ENCODE assay signal across 24 cellular contexts in genomic region chr17:40916366-40916765, GRCh38. TPM values are rescaled to one million over a fixed set of nuclear protein-coding genes. Genes with fewer than 3 reads are reported as not detected.
DNase-seq lines count a peak whose midpoint lies in the region; ATAC-seq, FAIRE-seq and TF ChIP-seq lines count a peak whose summit lies in the region.
"Had no signal": no experiment of that assay in that cellular context is flagged by ENCODE, and none has a peak within 500 bp of the region (broad histone marks: within the 10 kb centered on the region; RNA-seq: fewer than 3 reads in every experiment).

No MANE protein-coding gene starts in this region.

- TF ChIP-seq CTCF in HCT116 (IDR thresholded peaks at IDR 0.05 in 2 of 3, conservative IDR thresholded peaks at IDR 0.05 in 1 of 3; ENCODE audit: borderline replicate concordance in 1 of 3, insufficient read depth in 1 of 3, low read depth in 2 of 3, low read length in 2 of 3): no peak
- no peak for TF ChIP-seq CTCF in GM12878 (IDR thresholded peaks at IDR 0.05 in 2 of 3, conservative IDR thresholded peaks at IDR 0.05 in 1 of 3; ENCODE audit: control insufficient read depth in 2 of 3, extremely low read depth in 1 of 3, insufficient read depth in 1 of 3, low read depth in 3 of 3, low read length in 3 of 3)
- no peak for TF ChIP-seq CTCF in adrenal gland (IDR thresholded peaks at IDR 0.05)

- H3K27me3 ChIP-seq in HCT116 (ENCODE audit: insufficient read depth, low read length): no peaks in the 10 kb centered on the region
- H3K27me3 ChIP-seq in GM12878 (replicated peaks in 1 of 2; ENCODE audit: control insufficient read depth in 2 of 2, insufficient read depth in 2 of 2, low read length in 1 of 2): no peaks in the 10 kb centered on the region
- H3K27me3 ChIP-seq in adrenal gland: no peaks in the 10 kb centered on the region
- H3K27me3 ChIP-seq: left lung had no signal

- TF ChIP-seq EP300 in GM12878 (IDR thresholded peaks at IDR 0.05; ENCODE audit: borderline replicate concordance in 1 of 2, control insufficient read depth in 1 of 2, low read depth in 2 of 2, low read length in 2 of 2): no peak

- DNase-seq in HCT116 (ENCODE audit: low read depth, low spot score): no peak
- DNase-seq in GM12878 (ENCODE audit: low read depth, low spot score): no peak
- peak; percentile 22 for DNase-seq in kidney tubule cell (ENCODE audit: low spot score)
- no peak for DNase-seq in NCI-H524 (lab: John Stamatoyannopoulos, UW)
- no peak for DNase-seq in effector CD8-positive, alpha-beta T cell (lab: John Stamatoyannopoulos, UW)
- no peak for DNase-seq in kidney glomerular epithelial cell (lab: John Stamatoyannopoulos, UW)
- DNase-seq in adrenal gland: no peak
- DNase-seq: activated CD8-positive, alpha-beta T cell treated with anti-CD3 and anti-CD28 coated beads for 36 hours; activated gamma-delta T cell; AML-193; DMS79 treated with DMSO at 0.1 percent for 48 hours; GOT3; head of caudate nucleus; left lung; MM.1S; mucosa of descending colon; NCI-H1436; NCI-H526; psoas muscle; stimulated activated CD4-positive, alpha-beta T cell treated with anti-CD3 and anti-CD28 coated beads, Interleukin-2, amount 100 ng/mL, for 24 hours had no signal

- H3K36me3 ChIP-seq in HCT116 (ENCODE audit: control insufficient read depth in 1 of 2, insufficient read depth in 2 of 2, low read length in 2 of 2) (no peaks in the 10 kb centered on the region; a peak in 1 of 4 replicates), GM12878 (ENCODE audit: control insufficient read depth in 2 of 2, insufficient read depth in 2 of 2, low read length in 1 of 2) (no peaks in the 10 kb centered on the region), adrenal gland (replicated peaks in 1 of 2) (no peaks in the 10 kb centered on the region)
- H3K36me3 ChIP-seq: left lung had no signal

- TF ChIP-seq POLR2A in HCT116 (IDR thresholded peaks at IDR 0.05; ENCODE audit: borderline replicate concordance, extremely low read depth, insufficient read depth, insufficient read length): no peak
- TF ChIP-seq POLR2A in GM12878 (IDR thresholded peaks at IDR 0.05; ENCODE audit: low read depth, low read length): no peak
- no peak for TF ChIP-seq POLR2A in adrenal gland (IDR thresholded peaks at IDR 0.05)

- H3K9ac ChIP-seq in HCT116 (ENCODE audit: low read length) (peak overlapping the region; percentile 52), GM12878 (ENCODE audit: control insufficient read depth, insufficient read depth, low read length) (no peak overlapping the region)

- H3K4me3 ChIP-seq in HCT116 (replicated peaks in 1 of 2; ENCODE audit: low read depth in 1 of 2, low read length in 2 of 2) (no peak overlapping the region), GM12878 (no peak overlapping the region), adrenal gland (no peak overlapping the region)
- H3K4me3 ChIP-seq: coronary artery, left lung, mucosa of descending colon, psoas muscle, skin epidermis had no signal

- H3K4me2 ChIP-seq in HCT116 (ENCODE audit: low read length): peak overlapping the region; percentile 50; the same call in 1 of the 2 replicates
- H3K4me2 ChIP-seq in GM12878 (ENCODE audit: control insufficient read depth, insufficient read depth): peak overlapping the region; percentile 55

- no peaks in the 10 kb centered on the region for H3K9me2 ChIP-seq in HCT116 (ENCODE audit: insufficient read depth)

- no peaks in the 10 kb centered on the region for H4K20me1 ChIP-seq in HCT116 (ENCODE audit: insufficient read depth)
- H4K20me1 ChIP-seq in GM12878 (ENCODE audit: control insufficient read depth, insufficient read depth): no peaks in the 10 kb centered on the region

- CTCF ChIA-PET in HCT116 (lab: Charles Lee) (interaction anchor here (1.6 kb wide), 1 partner anchor 406 kb away, joined by 4 read pairs; no protein-coding TSS in a partner anchor), GM12878 (lab: Yijun Ruan, JAX) (interaction anchor here (0.6 to 1.8 kb wide), 5 partner anchors 389 to 747 kb away, joined by 3 to 5 read pairs (median 4); no protein-coding TSS in a partner anchor)

- WGBS in GM12878 (ENCODE audit: insufficient coverage, insufficient replicate concordance, low lambda C conversion rate, missing lambda C conversion rate): 0% methylated on average over 1 of the region's 1 CpG
- 23 to 100% (median 50%) methylated on average over 1 of the region's 1 CpG for WGBS in adrenal gland, 4 donors

- in situ Hi-C loops in GM12878 (cut with MboI): no loop called here

- H3K9me3 ChIP-seq in HCT116 (ENCODE audit: control insufficient read depth in 1 of 2, insufficient read depth in 1 of 2, low read depth in 1 of 2, low read length in 2 of 2) (no peaks in the 10 kb centered on the region), GM12878 (replicated peaks; ENCODE audit: control insufficient read depth, insufficient read depth, low read length) (no peaks in the 10 kb centered on the region), adrenal gland (replicated peaks in 1 of 3) (no peaks in the 10 kb centered on the region)
- H3K9me3 ChIP-seq: left lung, mucosa of descending colon, psoas muscle had no signal

- RAD21 ChIA-PET in HCT116 (lab: Charles Lee; ENCODE audit: low non-redundant PET in 1 of 2, low total read pairs in 2 of 2, uncharacterized antibody in 2 of 2, unreplicated experiment in 2 of 2): no interaction called here
- RAD21 ChIA-PET in GM12878 (lab: Charles Lee; ENCODE audit: unreplicated experiment): interaction anchor here (1.3 to 1.4 kb wide), 2 partner anchors 189 to 747 kb away, joined by 3 to 4 read pairs; no protein-coding TSS in a partner anchor

- SMC1A ChIA-PET in GM12878 (lab: Charles Lee; ENCODE audit: uncharacterized antibody, unreplicated experiment): interaction anchor here (1.2 kb wide), 1 partner anchor 8 kb away, joined by 3 read pairs; no protein-coding TSS in a partner anchor

- intact Hi-C loops in HCT116 (cut with micrococcal nuclease): no loop called here
- intact Hi-C loops in GM12878 (cut with micrococcal nuclease; ENCODE audit: unreplicated experiment): no loop called here
- intact Hi-C loops in adrenal gland (cut with DNase I): no loop called here

- FAIRE-seq in GM12878 (lab: Jason Lieb, UNC): no peak
- FAIRE-seq: endometrium had no signal

- TF ChIP-seq RAD21 in HCT116 (IDR thresholded peaks at IDR 0.05; ENCODE audit: low read depth) (no peak), GM12878 (IDR thresholded peaks at IDR 0.05; ENCODE audit: insufficient read depth, low read depth, low read length) (no peak)

- H3K4me1 ChIP-seq in HCT116 (ENCODE audit: control insufficient read depth in 1 of 2, insufficient read depth in 2 of 2, low read length in 2 of 2) (peaks cover 44 to 66% of the 10 kb centered on the region in 2 experiments), GM12878 (ENCODE audit: control insufficient read depth, insufficient read depth, low read length) (peaks cover 14% of the 10 kb centered on the region; the same call in 1 of the 2 replicates), adrenal gland (replicated peaks in 1 of 2) (peaks cover 0 to 8% of the 10 kb centered on the region in 2 donors)
- H3K4me1 ChIP-seq: psoas muscle had no signal

- H2AFZ ChIP-seq in HCT116 (ENCODE audit: low read depth, low read length, poor library complexity, severe bottlenecking) (no peak overlapping the region), GM12878 (ENCODE audit: control insufficient read depth, low read depth, low read length) (no peak overlapping the region)

- H3K79me2 ChIP-seq in HCT116 (ENCODE audit: insufficient read depth, low read length): no peaks in the 10 kb centered on the region
- H3K79me2 ChIP-seq in GM12878 (ENCODE audit: control insufficient read depth, insufficient read depth, low read length): no peaks in the 10 kb centered on the region

- ATAC-seq in HCT116: no peak
- no peak for ATAC-seq in GM12878
- ATAC-seq: activated CD8-positive, alpha-beta T cell treated with anti-CD3 and anti-CD28 coated beads for 36 hours; mucosa of descending colon; psoas muscle had no signal

- peak overlapping the region; percentile 90 for H3K27ac ChIP-seq in HCT116 (ENCODE audit: low read depth, low read length)
- H3K27ac ChIP-seq in GM12878 (ENCODE audit: control insufficient read depth, insufficient read depth): no peak overlapping the region
- H3K27ac ChIP-seq in adrenal gland: no peak overlapping the region
- H3K27ac ChIP-seq: coronary artery, psoas muscle had no signal

- POLR2A ChIA-PET in HCT116 (lab: Charles Lee) (interaction anchor here (1.2 to 1.4 kb wide), 2 partner anchors 13 to 36 kb away, joined by 3 read pairs; no protein-coding TSS in a partner anchor), GM12878 (lab: Charles Lee) (no interaction called here)

- BruUV-seq in HCT116 (replicated peaks; lab: Mats Ljungman, UMichigan) (no TSS peak), GM12878 (replicated peaks; lab: Mats Ljungman, UMichigan) (no TSS peak)

RNA-seq across cellular contexts. Expression of gene KRT23, which starts 21.1 kb away (rescaled TPM):
- total RNA-seq in HCT116 (2021; ENCODE audit: unreplicated experiment) (19.0 TPM), GM12878 (2014; rRNA removed) (not detected in 2 replicates), GM12878 (2014; rRNA removed; fragmentation: Illumina TruSeq; extraction: Trizol) (not detected in 2 replicates), GM12878 (2021) (not detected in 2 replicates), adrenal gland (not detected)
- 19.4 and 19.7 TPM in 2 replicates for polyA plus RNA-seq in HCT116 (2012)
- not detected in 2 replicates for total RNA-seq in GM12878 (2013; cell fraction: nucleolus; rRNA removed)
- not detected for polyA plus RNA-seq in GM12878 (2011; ENCODE audit: low read depth)
- polyA plus RNA-seq in GM12878 (2011; rRNA removed) (not detected in 2 replicates), GM12878 (2014; fragmentation: Illumina TruSeq; extraction: Trizol) (not detected in 2 replicates), GM12878 (2014; fragmentation: Nextera tagmentation; extraction: Ambion mirVana) (not detected), GM12878 (2014; rRNA removed) (not detected in 2 replicates), GM12878 (2016; fragmentation: Nextera tagmentation; extraction: Ambion mirVana) (not detected), adrenal gland (under 1 TPM in 1 of 3 donors, not detected in 2; 0.03 TPM)
- not detected in 2 replicates for polyA plus RNA-seq in GM12878 (2011; cell fraction: cytosol; rRNA removed)
- polyA plus RNA-seq in GM12878 (2011; cell fraction: nucleus; rRNA removed): not detected in 2 replicates
- not detected in 2 replicates for polyA plus RNA-seq in GM12878 (2012)
- polyA minus RNA-seq in GM12878 (2011; rRNA and poly(A)+ RNA removed): not detected in 2 replicates
- not detected in 2 replicates for polyA minus RNA-seq in GM12878 (2011; cell fraction: cytosol; rRNA and poly(A)+ RNA removed)
- polyA minus RNA-seq in GM12878 (2011; cell fraction: nucleus; rRNA and poly(A)+ RNA removed): not detected in 2 replicates
- total RNA-seq: activated CD8-positive, alpha-beta T cell treated with anti-CD3 and anti-CD28 coated beads for 36 hours had no signal

RNA-seq across cellular contexts. Expression of gene KRT20, which starts 31.3 kb away (rescaled TPM):
- 1.5 TPM for total RNA-seq in HCT116 (2021; ENCODE audit: unreplicated experiment)
- 0.40 and 0.49 TPM in 2 replicates for polyA plus RNA-seq in HCT116 (2012)
- total RNA-seq in GM12878 (2013; cell fraction: nucleolus; rRNA removed): not detected in 2 replicates
- not detected in 2 replicates for total RNA-seq in GM12878 (2014; rRNA removed)
- total RNA-seq in GM12878 (2014; rRNA removed; fragmentation: Illumina TruSeq; extraction: Trizol): not detected in 2 replicates
- 0.23 and 0.37 TPM in 2 replicates for total RNA-seq in GM12878 (2021)
- not detected for polyA plus RNA-seq in GM12878 (2011; ENCODE audit: low read depth)
- not detected in 2 replicates for polyA plus RNA-seq in GM12878 (2011; rRNA removed)
- not detected in 2 replicates for polyA plus RNA-seq in GM12878 (2011; cell fraction: cytosol; rRNA removed)
- polyA plus RNA-seq in GM12878 (2011; cell fraction: nucleus; rRNA removed): not detected in 2 replicates
- polyA plus RNA-seq in GM12878 (2012): not detected in 2 replicates
- polyA plus RNA-seq in GM12878 (2014; fragmentation: Illumina TruSeq; extraction: Trizol): not detected in 2 replicates
- polyA plus RNA-seq in GM12878 (2014; fragmentation: Nextera tagmentation; extraction: Ambion mirVana): not detected
- polyA plus RNA-seq in GM12878 (2014; rRNA removed): not detected in 2 replicates
- polyA plus RNA-seq in GM12878 (2016; fragmentation: Nextera tagmentation; extraction: Ambion mirVana): not detected
- not detected in 2 replicates for polyA minus RNA-seq in GM12878 (2011; rRNA and poly(A)+ RNA removed)
- polyA minus RNA-seq in GM12878 (2011; cell fraction: cytosol; rRNA and poly(A)+ RNA removed): not detected in 2 replicates
- polyA minus RNA-seq in GM12878 (2011; cell fraction: nucleus; rRNA and poly(A)+ RNA removed): not detected in 2 replicates
- under 1 TPM in 2 of 8 donors, not detected in 6; 0.23 to 0.50 TPM for total RNA-seq in adrenal gland
- under 1 TPM in 2 of 3 donors, not detected in 1; 0.27 to 0.64 TPM for polyA plus RNA-seq in adrenal gland
- total RNA-seq: activated CD8-positive, alpha-beta T cell treated with anti-CD3 and anti-CD28 coated beads for 36 hours; left lung had no signal

RNA-seq across cellular contexts. Expression of gene KRT12, which starts 49.3 kb away (rescaled TPM):
- total RNA-seq in HCT116 (2021; ENCODE audit: unreplicated experiment) (not detected), GM12878 (2014; rRNA removed) (not detected in 2 replicates), GM12878 (2014; rRNA removed; fragmentation: Illumina TruSeq; extraction: Trizol) (not detected in 2 replicates), GM12878 (2021) (not detected in 2 replicates), adrenal gland (not detected)
- polyA plus RNA-seq in HCT116 (2012): 0.08 and 0.20 TPM in 2 replicates
- not detected in 2 replicates for total RNA-seq in GM12878 (2013; cell fraction: nucleolus; rRNA removed)
- polyA plus RNA-seq in GM12878 (2011; ENCODE audit: low read depth): not detected
- polyA plus RNA-seq in GM12878 (2011; rRNA removed) (not detected in 2 replicates), GM12878 (2014; fragmentation: Illumina TruSeq; extraction: Trizol) (not detected in 2 replicates), GM12878 (2014; fragmentation: Nextera tagmentation; extraction: Ambion mirVana) (not detected), GM12878 (2014; rRNA removed) (not detected in 2 replicates), GM12878 (2016; fragmentation: Nextera tagmentation; extraction: Ambion mirVana) (not detected), adrenal gland (not detected)
- polyA plus RNA-seq in GM12878 (2011; cell fraction: cytosol; rRNA removed): not detected in 2 replicates
- polyA plus RNA-seq in GM12878 (2011; cell fraction: nucleus; rRNA removed): not detected in 2 replicates
- polyA plus RNA-seq in GM12878 (2012): not detected in 2 replicates
- polyA minus RNA-seq in GM12878 (2011; rRNA and poly(A)+ RNA removed): not detected in 2 replicates
- polyA minus RNA-seq in GM12878 (2011; cell fraction: cytosol; rRNA and poly(A)+ RNA removed): not detected in 2 replicates
- polyA minus RNA-seq in GM12878 (2011; cell fraction: nucleus; rRNA and poly(A)+ RNA removed): not detected in 2 replicates
- total RNA-seq: activated CD8-positive, alpha-beta T cell treated with anti-CD3 and anti-CD28 coated beads for 36 hours; left lung; psoas muscle; temporal lobe had no signal
- polyA plus RNA-seq: psoas muscle had no signal

RNA-seq across cellular contexts. Expression of gene KRT39, which starts 50.4 kb away (rescaled TPM):
- total RNA-seq in HCT116 (2021; ENCODE audit: unreplicated experiment) (not detected), GM12878 (2014; rRNA removed) (not detected in 2 replicates), GM12878 (2014; rRNA removed; fragmentation: Illumina TruSeq; extraction: Trizol) (not detected in 2 replicates), GM12878 (2021) (not detected in 2 replicates), adrenal gland (not detected)
- 0.09 and 0.10 TPM in 2 replicates for polyA plus RNA-seq in HCT116 (2012)
- not detected in 2 replicates for total RNA-seq in GM12878 (2013; cell fraction: nucleolus; rRNA removed)
- not detected for polyA plus RNA-seq in GM12878 (2011; ENCODE audit: low read depth)
- polyA plus RNA-seq in GM12878 (2011; rRNA removed) (not detected in 2 replicates), GM12878 (2014; fragmentation: Illumina TruSeq; extraction: Trizol) (not detected in 2 replicates), GM12878 (2014; fragmentation: Nextera tagmentation; extraction: Ambion mirVana) (not detected), GM12878 (2014; rRNA removed) (not detected in 2 replicates), GM12878 (2016; fragmentation: Nextera tagmentation; extraction: Ambion mirVana) (not detected), adrenal gland (under 1 TPM in 1 of 3 donors, not detected in 2; 0.17 TPM)
- polyA plus RNA-seq in GM12878 (2011; cell fraction: cytosol; rRNA removed): 0.07 TPM in 1 of 2 replicates, not detected in the other
- not detected in 2 replicates for polyA plus RNA-seq in GM12878 (2011; cell fraction: nucleus; rRNA removed)
- polyA plus RNA-seq in GM12878 (2012): not detected in 2 replicates
- not detected in 2 replicates for polyA minus RNA-seq in GM12878 (2011; rRNA and poly(A)+ RNA removed)
- not detected in 2 replicates for polyA minus RNA-seq in GM12878 (2011; cell fraction: cytosol; rRNA and poly(A)+ RNA removed)
- polyA minus RNA-seq in GM12878 (2011; cell fraction: nucleus; rRNA and poly(A)+ RNA removed): not detected in 2 replicates
- total RNA-seq: activated CD8-positive, alpha-beta T cell treated with anti-CD3 and anti-CD28 coated beads for 36 hours; psoas muscle; temporal lobe had no signal
- polyA plus RNA-seq: psoas muscle had no signal

Comparison
In these comparisons a context has a peak if more than half of its experiments do, and no peak if none do; other contexts are left out.
1. RNA of gene KRT23, which starts 21.1 kb away (total RNA-seq): 19.0 TPM in HCT116 (single experiment); not detected in GM12878 and not detected in adrenal gland; every median in the first group is over 10 times any median in the second.